Comparison of ENCODE assay signal across 8 cellular contexts in genomic region chrX:136608295-136608933, GRCh38. TPM values are rescaled to one million over a fixed set of nuclear protein-coding genes. Genes with fewer than 3 reads are reported as not detected.
DNase-seq lines count a peak whose midpoint lies in the region; ATAC-seq, FAIRE-seq and TF ChIP-seq lines count a peak whose summit lies in the region.

No MANE protein-coding gene starts in this region.

- H3K4me1 Mint-ChIP-seq in effector memory CD8-positive, alpha-beta T cell (ENCODE audit: low read depth in 2 of 2) = peaks cover 8% of the 10 kb centered on the region in 2 donors
- no peaks in the 10 kb centered on the region for H3K4me1 Mint-ChIP-seq in neural crest cell

- H3K27me3 Mint-ChIP-seq in effector memory CD8-positive, alpha-beta T cell = no peaks in the 10 kb centered on the region
- no peaks in the 10 kb centered on the region for H3K27me3 Mint-ChIP-seq in neural crest cell (ENCODE audit: low read depth)

- peak; percentile 36 for DNase-seq in Daoy (ENCODE audit: low read depth)
- peak; percentile 42 for DNase-seq in activated CD4-positive, CD25-positive, alpha-beta regulatory T cell treated with anti-CD3 and anti-CD28 coated beads, Interleukin-2, amount 50 U/mL, for 72 hours
- DNase-seq in effector memory CD8-positive, alpha-beta T cell = peak; percentile 31 to 33 (median 31)
- no peak for DNase-seq in neural crest cell (ENCODE audit: low read depth, low spot score)
- no peak for DNase-seq in HTR-8/SVneo (ENCODE audit: insufficient read length, low spot score)

- no peaks in the 10 kb centered on the region for H3K27me3 ChIP-seq in KMS-11 (ENCODE audit: insufficient read depth, low read depth)

- TF ChIP-seq CTCF in KMS-11 (conservative IDR thresholded peaks at IDR 0.05; ENCODE audit: low read depth, low read length) (peak; percentile 35), neural crest cell (conservative IDR thresholded peaks at IDR 0.05) (peak; percentile 25)

- no peak overlapping the region for H3K4me3 ChIP-seq in KMS-11 (IDR thresholded peaks at IDR 0.05; ENCODE audit: insufficient read depth, low read depth, low read length)

- peaks cover 4% of the 10 kb centered on the region for H3K4me1 ChIP-seq in KMS-11 (ENCODE audit: low read depth, poor library complexity, severe bottlenecking)

- ATAC-seq in effector memory CD8-positive, alpha-beta T cell (replicated peaks) = peak; percentile 82
- no peak for ATAC-seq in HG02870 (IDR thresholded peaks at IDR 0.05; ENCODE audit: unreplicated experiment)
- ATAC-seq in HG02884 (IDR thresholded peaks at IDR 0.05; ENCODE audit: unreplicated experiment) = no peak

- FAIRE-seq in HTR-8/SVneo (lab: Jason Lieb, UNC) = no peak

- no peak overlapping the region for H3K9ac ChIP-seq in KMS-11

- no peaks in the 10 kb centered on the region for H3K9me3 Mint-ChIP-seq in effector memory CD8-positive, alpha-beta T cell
- H3K9me3 Mint-ChIP-seq in neural crest cell = peaks cover 2% of the 10 kb centered on the region

- no peaks in the 10 kb centered on the region for H3K36me3 ChIP-seq in KMS-11 (ENCODE audit: insufficient read depth)

- no peak overlapping the region for H3K4me2 ChIP-seq in KMS-11

- H3K36me3 Mint-ChIP-seq in effector memory CD8-positive, alpha-beta T cell (ENCODE audit: insufficient read depth) = no peaks in the 10 kb centered on the region
- no peaks in the 10 kb centered on the region for H3K36me3 Mint-ChIP-seq in neural crest cell (ENCODE audit: low read depth)

- peak overlapping the region in 1 of 2 donors; percentile 29 for H3K27ac Mint-ChIP-seq in effector memory CD8-positive, alpha-beta T cell
- H3K27ac Mint-ChIP-seq in neural crest cell (ENCODE audit: unreplicated experiment) = no peak overlapping the region

- no peaks in the 10 kb centered on the region for H3K79me2 ChIP-seq in KMS-11 (ENCODE audit: insufficient read depth, low read depth)

- H3K27ac ChIP-seq in KMS-11 = no peak overlapping the region

- no peak overlapping the region for H2AFZ ChIP-seq in KMS-11 (ENCODE audit: low read depth)

- H3K4me3 Mint-ChIP-seq in effector memory CD8-positive, alpha-beta T cell = peak overlapping the region in 1 of 2 donors; percentile 37
- H3K4me3 Mint-ChIP-seq in neural crest cell = no peak overlapping the region

- H4K20me1 ChIP-seq in KMS-11 (ENCODE audit: insufficient read depth) = no peaks in the 10 kb centered on the region

RNA-seq across cellular contexts. Expression of gene CD40LG, which starts 39.5 kb away (rescaled TPM):
- not detected in 2 replicates for total RNA-seq in Daoy (2014; rRNA removed; shearing (Covaris generic))
- total RNA-seq in neural crest cell = not detected in 2 replicates

Comparison
In these comparisons a context has a peak if more than half of its experiments do, and no peak if none do; other contexts are left out.
1. DNase-seq: peak in Daoy (single experiment), activated CD4-positive, CD25-positive, alpha-beta regulatory T cell treated with anti-CD3 and anti-CD28 coated beads, Interleukin-2, amount 50 U/mL, for 72 hours (single experiment) and effector memory CD8-positive, alpha-beta T cell (3 of 3); none in neural crest cell (single experiment) and HTR-8/SVneo (single experiment).